12 cellular contexts compared by ENCODE assay signal in genomic region chr12:113162102-113163029, GRCh38. TPM values are rescaled to one million over a fixed set of nuclear protein-coding genes. Genes with fewer than 3 reads are reported as not detected.
A peak's percentile ranks its signal among the peaks of the same experiment; 100 is the strongest.
DNase-seq lines count a peak whose midpoint lies in the region; ATAC-seq, FAIRE-seq and TF ChIP-seq lines count a peak whose summit lies in the region.
"Had no signal": no experiment of that assay in that cellular context is flagged by ENCODE, and none has a peak within 500 bp of the region (broad histone marks: within the 10 kb centered on the region; RNA-seq: fewer than 3 reads in every experiment).

No MANE protein-coding gene starts in this region.

- H3K9me3 ChIP-seq in adrenal gland (replicated peaks in 1 of 3) (no peaks in the 10 kb centered on the region), small intestine (ENCODE audit: control insufficient read depth, low read depth) (no peaks in the 10 kb centered on the region)

- no peak for TF ChIP-seq CTCF in 22Rv1 (IDR thresholded peaks at IDR 0.05)
- no peak for TF ChIP-seq CTCF in adrenal gland (IDR thresholded peaks at IDR 0.05)

- H3K4me3 ChIP-seq in adrenal gland = no peak overlapping the region
- no peak overlapping the region for H3K4me3 ChIP-seq in small intestine (ENCODE audit: low read depth in 1 of 2, low read length in 2 of 2)

- DNase-seq in HK-2 (ENCODE audit: unreplicated experiment) = peak; percentile 50
- DNase-seq in adrenal gland = peak; percentile 87 to 93 (median 92)
- no peak for DNase-seq in left ventricle myocardium superior
- DNase-seq in central memory CD4-positive, alpha-beta T cell = no peak
- DNase-seq in small intestine = no peak
- DNase-seq: activated naive CD4-positive, alpha-beta T cell treated with anti-CD3 and anti-CD28 coated beads for 36 hours; midbrain had no signal

- H3K36me3 ChIP-seq in adrenal gland (replicated peaks in 1 of 2) = peaks cover 0 to 87% of the 10 kb centered on the region in 2 donors
- H3K36me3 ChIP-seq in small intestine (ENCODE audit: control insufficient read depth in 2 of 2, insufficient read depth in 2 of 2, low read length in 2 of 2) = peaks cover 30 to 32% of the 10 kb centered on the region in 2 donors

- H3K27ac ChIP-seq in 22Rv1 (peak overlapping the region; percentile 43), adrenal gland (peak overlapping the region in 4 of 5 donors; percentile 48 to 81 (median 70)), small intestine (ENCODE audit: low read depth in 1 of 2, low read length in 1 of 2) (no peak overlapping the region)
- H3K27ac ChIP-seq: VCaP had no signal

- intact Hi-C loops in adrenal gland (cut with DNase I) = no loop called here
- intact Hi-C loops in left ventricle myocardium superior (cut with micrococcal nuclease) = no loop called here

- no peak for TF ChIP-seq POLR2A in adrenal gland (IDR thresholded peaks at IDR 0.05)

- WGBS in adrenal gland, 4 donors = 61 to 86% (median 66%) methylated on average over 12 to 25 of the region's 25 CpGs
- WGBS in small intestine, 3 donors = 87 to 91% (median 88%) methylated on average over 25 of the region's 25 CpGs

- H3K27me3 ChIP-seq in adrenal gland (no peaks in the 10 kb centered on the region), small intestine (ENCODE audit: control insufficient read depth in 2 of 2, insufficient read depth in 2 of 2, low read length in 2 of 2) (no peaks in the 10 kb centered on the region)

- FAIRE-seq in small intestine (lab: Jason Lieb, UNC) = no peak

- H3K4me1 ChIP-seq in adrenal gland (replicated peaks in 1 of 2) (peaks cover 0 to 8% of the 10 kb centered on the region in 2 donors), small intestine (ENCODE audit: control insufficient read depth in 2 of 2, insufficient read depth in 1 of 2, low read depth in 1 of 2, low read length in 1 of 2) (no peaks in the 10 kb centered on the region)

- ATAC-seq in left ventricle myocardium superior = peak; percentile 65
- no peak for ATAC-seq in GM18511 (IDR thresholded peaks at IDR 0.05; ENCODE audit: unreplicated experiment)
- ATAC-seq in GM18858 (IDR thresholded peaks at IDR 0.05; ENCODE audit: unreplicated experiment) = no peak

RNA-seq across cellular contexts. Expression of gene CFAP73, which starts 12.8 kb away (rescaled TPM):
- under 1 TPM in 2 of 8 donors, not detected in 6; 0.14 to 0.28 TPM for total RNA-seq in adrenal gland
- under 1 TPM in 2 of 3 donors, not detected in 1; 0.24 to 0.57 TPM for polyA plus RNA-seq in adrenal gland
- total RNA-seq in left ventricle myocardium superior = not detected
- under 1 TPM in 1 of 3 donors, not detected in 2; 0.19 TPM for polyA plus RNA-seq in small intestine
- polyA plus RNA-seq: BJ had no signal

RNA-seq across cellular contexts. Expression of gene DDX54, which starts 22.9 kb away (rescaled TPM):
- total RNA-seq in adrenal gland = 100 to 1,000 TPM in 2 of 8 donors, 10 to 100 TPM in 6; 62.0 to 109 (median 79.9) TPM
- polyA plus RNA-seq in adrenal gland = 10 to 100 TPM; 27.9 to 60.5 (median 44.4) TPM
- 33.8 TPM for total RNA-seq in left ventricle myocardium superior
- 10 to 100 TPM; 34.9 to 75.6 (median 49.4) TPM for polyA plus RNA-seq in small intestine

RNA-seq across cellular contexts. Expression of gene RITA1, which starts 23.2 kb away (rescaled TPM):
- total RNA-seq in adrenal gland (10 to 100 TPM; 32.5 to 84.1 (median 42.5) TPM), left ventricle myocardium superior (19.5 TPM)
- polyA plus RNA-seq in adrenal gland (10 to 100 TPM; 17.5 to 19.6 (median 18.6) TPM), small intestine (10 to 100 TPM; 18.8 to 31.5 (median 20.5) TPM)

RNA-seq across cellular contexts. Expression of gene RASAL1, which starts 26.8 kb away (rescaled TPM):
- 10 to 100 TPM; 22.6 to 90.4 (median 43.3) TPM for total RNA-seq in adrenal gland
- 10 to 100 TPM; 38.9 to 54.2 (median 40.7) TPM for polyA plus RNA-seq in adrenal gland
- not detected for total RNA-seq in left ventricle myocardium superior
- polyA plus RNA-seq in small intestine = under 1 TPM in 2 of 3 donors, not detected in 1; 0.16 to 0.81 TPM
- polyA plus RNA-seq: BJ had no signal

RNA-seq across cellular contexts. Expression of gene TPCN1, which starts 58.9 kb away (rescaled TPM):
- total RNA-seq in adrenal gland (100 to 1,000 TPM in 3 of 8 donors, 10 to 100 TPM in 5; 50.4 to 144 (median 90.5) TPM), left ventricle myocardium superior (145 TPM)
- polyA plus RNA-seq in adrenal gland (100 to 1,000 TPM in 1 of 3 donors, 10 to 100 TPM in 2; 35.1 to 198 (median 80.6) TPM), small intestine (10 to 100 TPM; 12.2 to 40.0 (median 28.7) TPM)

Comparison
In these comparisons a context has a peak if more than half of its experiments do, and no peak if none do; other contexts are left out.
1. H3K27ac ChIP-seq: peak in 22Rv1 (single experiment) and adrenal gland (4 of 5); none in small intestine (0 of 2).
2. DNase-seq: peak in HK-2 (single experiment) and adrenal gland (7 of 7); none in left ventricle myocardium superior (single experiment), central memory CD4-positive, alpha-beta T cell (single experiment) and small intestine (single experiment).